ENCODE assay signal across 1 cellular context in genomic region chr19:2944403-2944774, GRCh38.
TF ChIP-seq lines count a peak whose summit lies in the region.

No MANE protein-coding gene starts in this region.

TF ChIP-seq in HEK293, 187 proteins besides CTCF, POLR2A, EP300 and RAD21 (continued from another document):
- no peak for TF ChIP-seq ZNF629 (tag by site-specific recombination; IDR thresholded peaks at IDR 0.05)
- peak; percentile 80 for TF ChIP-seq ZBTB10 (tag by site-specific recombination; IDR thresholded peaks at IDR 0.05)
- no peak for TF ChIP-seq ZNF266 (tag by site-specific recombination; IDR thresholded peaks at IDR 0.05; ENCODE audit: low read depth)
- no peak for TF ChIP-seq ZNF600 (tag by site-specific recombination; IDR thresholded peaks at IDR 0.05)
- TF ChIP-seq ZNF843 (tag by site-specific recombination; IDR thresholded peaks at IDR 0.05) = no peak
- TF ChIP-seq ZNF37A (tag by site-specific recombination; IDR thresholded peaks at IDR 0.05) = no peak
- TF ChIP-seq ZNF549 (tag by site-specific recombination; IDR thresholded peaks at IDR 0.05) = no peak
- no peak for TF ChIP-seq ZNF704 (tag by site-specific recombination; IDR thresholded peaks at IDR 0.05)
- TF ChIP-seq HOXC10 (CRISPR knock-in tag; IDR thresholded peaks at IDR 0.05) = no peak
- TF ChIP-seq PATZ1 (tag by site-specific recombination; IDR thresholded peaks at IDR 0.05) = 0 out of 2 replicates have a peak, but pooled peaks have one; percentile 31
- TF ChIP-seq ZNF701 (tag by site-specific recombination; IDR thresholded peaks at IDR 0.05) = no peak
- TF ChIP-seq YY1 (tag by site-specific recombination; IDR thresholded peaks at IDR 0.05) = no peak
- no peak for TF ChIP-seq ZNF248 (tag by site-specific recombination; IDR thresholded peaks at IDR 0.05)
- 0 out of 2 replicates have a peak, but pooled peaks have one; percentile 25 for TF ChIP-seq ZBTB11 (tag by site-specific recombination; conservative IDR thresholded peaks at IDR 0.05; ENCODE audit: low read depth)
- no peak for TF ChIP-seq OVOL3 (tag by site-specific recombination; IDR thresholded peaks at IDR 0.05)
- TF ChIP-seq ZNF692 (tag by site-specific recombination; IDR thresholded peaks at IDR 0.05) = no peak
